ENCODE assay signal across 8 cellular contexts in genomic region chr5:129664336-129664937, GRCh38.
DNase-seq lines count a peak whose midpoint lies in the region; ATAC-seq and TF ChIP-seq lines count a peak whose summit lies in the region.

No MANE protein-coding gene starts in this region.

- H3K36me3 ChIP-seq in Karpas-422 (ENCODE audit: insufficient read depth, low read length) (no peaks in the 10 kb centered on the region), right atrium auricular region (no peaks in the 10 kb centered on the region)

- peak; percentile 11 for DNase-seq in NK-92 treated with Interleukin-12 subunit alpha and Interleukin-12 subunit beta, amount 100 ng/mL, for 24 hours (lab: John Stamatoyannopoulos, UW)
- DNase-seq in NK-92 (lab: John Stamatoyannopoulos, UW; ENCODE audit: unreplicated experiment) = no peak
- peak; percentile 84 for DNase-seq in Karpas-422
- DNase-seq in activated T-cell treated with anti-CD3 and anti-CD28 coated beads for 24 hours (ENCODE audit: low read depth) = peak; percentile 21
- peak; percentile 66 for DNase-seq in right atrium auricular region (ENCODE audit: low spot score)
- peak; percentile 7 for DNase-seq in stimulated activated CD4-positive, alpha-beta T cell treated with anti-CD3 and anti-CD28 coated beads, Interleukin-2, amount 100 ng/mL, for 4 hours (ENCODE audit: low read depth)
- DNase-seq in T1000 (lab: John Stamatoyannopoulos, UW) = no peak

- peak; percentile 50 to 79 for TF ChIP-seq CTCF in right atrium auricular region (IDR thresholded peaks at IDR 0.05)

- H3K27ac ChIP-seq in Karpas-422 (ENCODE audit: low read length) = no peak overlapping the region
- H3K27ac ChIP-seq in right atrium auricular region = no peak overlapping the region

- H3K9me3 ChIP-seq in Karpas-422 (ENCODE audit: low read length) (no peaks in the 10 kb centered on the region), right atrium auricular region (peaks cover 0 to 9% of the 10 kb centered on the region in 2 donors)

- H3K4me3 ChIP-seq in Karpas-422 (ENCODE audit: low read length) = no peak overlapping the region
- no peak overlapping the region for H3K4me3 ChIP-seq in right atrium auricular region

- no peak overlapping the region for H3K4me2 ChIP-seq in Karpas-422 (ENCODE audit: low read depth, low read length, poor library complexity, severe bottlenecking)

- H3K4me1 ChIP-seq in Karpas-422 (ENCODE audit: low read length) (no peaks in the 10 kb centered on the region), right atrium auricular region (no peaks in the 10 kb centered on the region)

- no peaks in the 10 kb centered on the region for H4K20me1 ChIP-seq in Karpas-422 (ENCODE audit: insufficient read depth, low read depth, low read length)

- no peak overlapping the region for H2AFZ ChIP-seq in Karpas-422 (ENCODE audit: low read length)

- no peaks in the 10 kb centered on the region for H3K9me2 ChIP-seq in Karpas-422 (replicated peaks; ENCODE audit: insufficient read depth, low read length)

- ATAC-seq in GM21619 (IDR thresholded peaks at IDR 0.05; ENCODE audit: unreplicated experiment) = peak; percentile 73

- no peak overlapping the region for H3K9ac ChIP-seq in Karpas-422 (ENCODE audit: low read length)

- H3K27me3 ChIP-seq in Karpas-422 (ENCODE audit: low read length) = no peaks in the 10 kb centered on the region
- H3K27me3 ChIP-seq in right atrium auricular region = no peaks in the 10 kb centered on the region

- H3K79me2 ChIP-seq in Karpas-422 (ENCODE audit: low read length) = no peaks in the 10 kb centered on the region

Comparison
In these comparisons a context has a peak if more than half of its experiments do, and no peak if none do; other contexts are left out.
1. DNase-seq: peak in NK-92 treated with Interleukin-12 subunit alpha and Interleukin-12 subunit beta, amount 100 ng/mL, for 24 hours (single experiment), Karpas-422 (single experiment), activated T-cell treated with anti-CD3 and anti-CD28 coated beads for 24 hours (single experiment), right atrium auricular region (single experiment) and stimulated activated CD4-positive, alpha-beta T cell treated with anti-CD3 and anti-CD28 coated beads, Interleukin-2, amount 100 ng/mL, for 4 hours (single experiment); none in NK-92 (single experiment) and T1000 (single experiment).